In the genomic region with DNA sequence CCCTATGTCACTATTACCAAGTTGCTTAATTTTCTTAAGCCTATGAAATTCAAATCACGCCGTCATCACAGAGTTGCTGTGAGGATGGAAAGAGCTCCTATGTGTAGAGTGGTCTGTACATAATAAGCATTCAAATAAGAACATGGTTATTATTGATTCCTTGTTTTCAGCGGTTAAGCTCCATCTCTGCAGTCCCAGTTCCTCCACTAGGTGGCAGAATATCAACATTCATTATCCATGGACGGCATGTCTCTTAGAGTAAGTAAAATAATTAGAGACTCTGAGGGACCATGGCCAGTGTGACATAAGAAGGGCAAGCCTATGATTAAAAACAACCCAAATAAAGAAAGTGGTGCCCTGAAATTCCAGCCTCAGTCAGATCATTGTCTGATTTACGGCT, we compare ENCODE assay signal across 8 cellular contexts.
DNase-seq lines count a peak whose midpoint lies in the region; ATAC-seq, FAIRE-seq and TF ChIP-seq lines count a peak whose summit lies in the region.

No MANE protein-coding gene starts in this region.

- ATAC-seq in heart left ventricle (peak in 1 of 4 donors; percentile 55), Right ventricle myocardium superior (ENCODE audit: poor library complexity) (no peak), lung (ENCODE audit: insufficient read depth, low FRiP score) (no peak), HG02938 (IDR thresholded peaks at IDR 0.05; ENCODE audit: unreplicated experiment) (no peak)

- TF ChIP-seq EP300 in transverse colon (IDR thresholded peaks at IDR 0.05; ENCODE audit: low read depth), result no peak

- FAIRE-seq in RCC 7860 (lab: Jason Lieb, UNC), result peak; percentile 25

- H3K9me3 ChIP-seq in heart left ventricle (no peaks in the 10 kb centered on the region), Karpas-422 (ENCODE audit: low read length) (no peaks in the 10 kb centered on the region), colonic mucosa (no peaks in the 10 kb centered on the region), lung (ENCODE audit: control insufficient read depth in 2 of 2, insufficient read depth in 1 of 2, low read length in 1 of 2) (no peaks in the 10 kb centered on the region), transverse colon (no peaks in the 10 kb centered on the region)

- DNase-seq in heart left ventricle, result peak in 2 of 5 donors; percentile 7 to 18
- no peak for DNase-seq in Right ventricle myocardium superior
- DNase-seq in Karpas-422, result peak; percentile 83
- peak; percentile 7 for DNase-seq in RCC 7860 (ENCODE audit: low spot score)
- peak; percentile 53 for DNase-seq in colonic mucosa
- DNase-seq in lung (ENCODE audit: low spot score), result peak; percentile 31
- DNase-seq in transverse colon, result peak; percentile 28

- no peaks in the 10 kb centered on the region for H3K4me1 ChIP-seq in heart left ventricle
- H3K4me1 ChIP-seq in Karpas-422 (ENCODE audit: low read length), result no peaks in the 10 kb centered on the region
- H3K4me1 ChIP-seq in colonic mucosa, result no peaks in the 10 kb centered on the region
- no peaks in the 10 kb centered on the region for H3K4me1 ChIP-seq in lung (ENCODE audit: control insufficient read depth in 2 of 2, insufficient read depth in 2 of 2, low read length in 2 of 2)
- H3K4me1 ChIP-seq in transverse colon, result no peaks in the 10 kb centered on the region

- H3K79me2 ChIP-seq in Karpas-422 (ENCODE audit: low read length), result no peaks in the 10 kb centered on the region

- no peak overlapping the region for H2AFZ ChIP-seq in Karpas-422 (ENCODE audit: low read length)

- H3K27me3 ChIP-seq in heart left ventricle, result peaks cover 0 to 4% (median 0%) of the 10 kb centered on the region in 9 donors
- no peaks in the 10 kb centered on the region for H3K27me3 ChIP-seq in Karpas-422 (ENCODE audit: low read length)
- H3K27me3 ChIP-seq in colonic mucosa, result no peaks in the 10 kb centered on the region
- no peaks in the 10 kb centered on the region for H3K27me3 ChIP-seq in lung (ENCODE audit: control insufficient read depth, insufficient read depth)
- no peaks in the 10 kb centered on the region for H3K27me3 ChIP-seq in transverse colon

- TF ChIP-seq POLR2A in heart left ventricle (IDR thresholded peaks at IDR 0.05), result no peak
- TF ChIP-seq POLR2A in transverse colon (IDR thresholded peaks at IDR 0.05), result no peak

- H3K4me3 ChIP-seq in heart left ventricle, result no peak overlapping the region
- H3K4me3 ChIP-seq in Karpas-422 (ENCODE audit: low read length), result no peak overlapping the region
- H3K4me3 ChIP-seq in colonic mucosa, result no peak overlapping the region
- no peak overlapping the region for H3K4me3 ChIP-seq in lung
- H3K4me3 ChIP-seq in transverse colon, result no peak overlapping the region

- 11 to 20% (median 15%) methylated on average over 5 of the region's 5 CpGs for WGBS in heart left ventricle, 4 donors
- WGBS in lung, 2 donors, result 12 to 22% methylated on average over 5 of the region's 5 CpGs
- 0 to 26% methylated on average over 1 to 5 of the region's 5 CpGs for WGBS in transverse colon (ENCODE audit: low coverage in 1 of 2), 2 donors

- no peak overlapping the region for H3K4me2 ChIP-seq in Karpas-422 (ENCODE audit: low read depth, low read length, poor library complexity, severe bottlenecking)

- H3K36me3 ChIP-seq in heart left ventricle (no peaks in the 10 kb centered on the region), Karpas-422 (ENCODE audit: insufficient read depth, low read length) (no peaks in the 10 kb centered on the region), colonic mucosa (no peaks in the 10 kb centered on the region), lung (ENCODE audit: control insufficient read depth in 2 of 2, insufficient read depth in 2 of 2, low read length in 2 of 2) (no peaks in the 10 kb centered on the region), transverse colon (no peaks in the 10 kb centered on the region)

- no peaks in the 10 kb centered on the region for H4K20me1 ChIP-seq in Karpas-422 (ENCODE audit: insufficient read depth, low read depth, low read length)

- intact Hi-C loops in heart left ventricle (cut with DNase I), result loop anchor here (1.0 to 10.0 kb wide), 10 partner anchors 130 to 450 kb away; a partner anchor contains a TSS
- intact Hi-C loops in Right ventricle myocardium superior (cut with DNase I), result loop anchor here (5.0 to 10.0 kb wide), 3 partner anchors 132 to 450 kb away; a partner anchor contains a TSS
- intact Hi-C loops in colonic mucosa (cut with DNase I), result loop anchor here (5.0 kb wide), 2 partner anchors 350 to 450 kb away; no protein-coding TSS in a partner anchor
- intact Hi-C loops in transverse colon (cut with DNase I; ENCODE audit: low total_unique reads), result loop anchor here (5.0 to 10.0 kb wide), 2 partner anchors 132 to 450 kb away; a partner anchor contains a TSS

- H3K9ac ChIP-seq in Karpas-422 (ENCODE audit: low read length) (no peak overlapping the region), colonic mucosa (ENCODE audit: low read depth in 2 of 2, low read length in 2 of 2) (no peak overlapping the region)

- peak; percentile 56 to 78 (median 70) for TF ChIP-seq CTCF in heart left ventricle (IDR thresholded peaks at IDR 0.05)
- TF ChIP-seq CTCF in colonic mucosa (IDR thresholded peaks at IDR 0.05), result peak; percentile 68
- TF ChIP-seq CTCF in lung (IDR thresholded peaks at IDR 0.05; ENCODE audit: control extremely low read depth, extremely low read depth), result peak; percentile 66
- peak; percentile 65 to 83 (median 66) for TF ChIP-seq CTCF in transverse colon (IDR thresholded peaks at IDR 0.05)

- H3K27ac ChIP-seq in heart left ventricle (no peak overlapping the region), Karpas-422 (ENCODE audit: low read length) (no peak overlapping the region), colonic mucosa (no peak overlapping the region), lung (ENCODE audit: low read depth in 1 of 2, low read length in 1 of 2) (no peak overlapping the region), transverse colon (no peak overlapping the region)

- in situ Hi-C loops in transverse colon (cut with MboI; ENCODE audit: low pct_ligation_motif_present in 1 of 4, low pct_unique_long_range_greater_than_20kb in 1 of 4, low sequenced_read_pairs in 3 of 4), result loop anchor here (10.0 to 25.0 kb wide), 5 partner anchors 120 to 445 kb away; no protein-coding TSS in a partner anchor

- no peaks in the 10 kb centered on the region for H3K9me2 ChIP-seq in Karpas-422 (replicated peaks; ENCODE audit: insufficient read depth, low read length)
